1 cellular context compared by ENCODE assay signal in the genomic region with DNA sequence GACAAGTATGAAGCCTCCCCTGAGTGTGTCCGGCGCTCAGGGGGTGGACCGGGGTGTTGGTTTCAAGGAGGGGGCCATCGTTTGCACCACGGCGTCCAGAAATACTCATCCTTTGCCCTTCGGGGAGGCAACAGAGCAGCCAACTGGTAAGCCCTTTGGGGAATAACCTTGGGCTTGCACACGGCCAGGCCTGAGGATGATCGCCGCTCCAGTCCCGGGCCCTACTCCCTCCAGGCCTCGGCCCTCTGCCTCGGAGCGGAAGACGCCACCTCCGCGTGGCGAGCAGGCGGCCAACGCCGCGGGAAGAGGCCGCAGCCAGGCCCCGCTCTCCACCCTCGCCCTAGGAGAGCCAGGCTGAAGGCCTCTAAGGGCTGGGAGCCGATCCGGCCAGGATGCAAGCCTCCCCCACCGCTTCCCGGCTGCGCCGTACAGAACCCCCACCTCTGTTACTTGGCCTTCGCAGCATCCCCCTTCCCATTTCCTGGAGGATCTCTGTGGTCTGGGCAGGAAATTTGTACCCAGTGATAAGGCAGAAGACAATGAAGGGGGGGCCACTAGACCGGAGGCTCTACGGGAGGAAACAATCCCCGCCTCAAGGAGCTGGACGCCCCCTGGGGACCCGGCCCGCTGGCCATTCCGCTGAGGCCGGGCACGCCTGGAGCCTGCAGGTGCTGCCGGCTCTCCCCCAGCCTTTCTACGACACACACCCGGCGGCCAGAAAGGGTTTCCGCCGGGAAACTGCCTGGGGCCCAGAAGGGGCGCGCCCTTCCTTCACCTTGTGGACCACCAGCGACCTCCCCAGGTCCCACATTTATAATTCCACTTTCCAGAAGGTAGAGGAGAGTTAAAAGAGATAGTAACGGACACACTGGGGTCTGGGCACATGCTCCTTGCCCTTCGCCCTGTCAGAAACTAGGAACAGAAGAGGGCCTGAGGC.
TF ChIP-seq lines count a peak whose summit lies in the region.

No MANE protein-coding gene starts in this region.

TF ChIP-seq in H1, 55 proteins besides CTCF, POLR2A, EP300 and RAD21:
- TF ChIP-seq RXRA (IDR thresholded peaks at IDR 0.05; ENCODE audit: insufficient read depth, low read depth, low read length) (no peak), CBX8 (IDR thresholded peaks at IDR 0.05; ENCODE audit: borderline replicate concordance, low read depth, low read length) (0 out of 2 replicates have a peak, but pooled peaks have one; percentile 4), TBP (IDR thresholded peaks at IDR 0.05; ENCODE audit: low read depth, low read length) (peak; percentile 14; the same call in 1 of the 2 replicates), ASH2L (IDR thresholded peaks at IDR 0.05; ENCODE audit: low read length) (peak; percentile 4), SP4 (IDR thresholded peaks at IDR 0.05; ENCODE audit: low read length) (no peak), CHD2 (IDR thresholded peaks at IDR 0.05; ENCODE audit: low read length) (no peak), KDM4A (IDR thresholded peaks at IDR 0.05; ENCODE audit: low read depth, low read length, severe bottlenecking) (peak; percentile 46), EZH2 (IDR thresholded peaks at IDR 0.05; ENCODE audit: low read depth, low read length, severe bottlenecking) (peak; percentile 96), SUZ12 (IDR thresholded peaks at IDR 0.05; ENCODE audit: low read length) (peak; percentile 90), RNF2 (IDR thresholded peaks at IDR 0.05; ENCODE audit: borderline replicate concordance, low read depth, low read length, missing control alignments, poor library complexity, severe bottlenecking) (peak; percentile 85), ATF2 (IDR thresholded peaks at IDR 0.05; ENCODE audit: low read length) (no peak), BCL11A (IDR thresholded peaks at IDR 0.05; ENCODE audit: low read depth in 2 of 2, low read length in 2 of 2) (no peak), SP1 (IDR thresholded peaks at IDR 0.05; ENCODE audit: low read depth, low read length) (no peak), E2F6 (IDR thresholded peaks at IDR 0.05) (peak; percentile 98)
- TF ChIP-seq, protein P1, sequence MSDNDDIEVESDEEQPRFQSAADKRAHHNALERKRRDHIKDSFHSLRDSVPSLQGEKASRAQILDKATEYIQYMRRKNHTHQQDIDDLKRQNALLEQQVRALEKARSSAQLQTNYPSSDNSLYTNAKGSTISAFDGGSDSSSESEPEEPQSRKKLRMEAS (IDR thresholded peaks at IDR 0.05) = peak; percentile 97
